ENCODE assay signal across 15 cellular contexts in the genomic region with DNA sequence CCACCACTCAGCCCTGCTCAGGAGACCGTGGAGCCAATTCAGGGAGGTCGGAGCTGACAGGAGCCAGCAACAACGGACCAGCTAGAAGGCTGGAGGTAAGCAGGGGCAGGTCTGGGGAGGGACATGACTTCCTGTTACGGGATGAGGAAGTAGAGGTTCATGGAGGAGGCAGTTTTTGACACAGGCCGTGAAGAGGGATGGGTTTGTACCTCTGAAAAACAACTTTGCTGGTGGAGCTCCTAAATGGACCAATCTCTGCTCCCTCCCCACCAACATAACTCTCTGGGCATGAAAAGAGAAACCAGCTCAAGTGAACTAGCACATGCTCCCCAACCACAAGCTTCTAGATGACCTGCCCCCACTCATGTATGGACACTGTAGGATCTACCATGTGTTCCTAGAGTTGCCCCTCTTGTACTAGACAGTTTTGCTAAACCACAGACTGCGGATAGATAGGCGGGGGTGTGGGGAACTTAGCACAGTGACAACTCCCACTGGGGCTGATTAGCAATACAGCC. TPM values are rescaled to one million over a fixed set of nuclear protein-coding genes. Genes with fewer than 3 reads are reported as not detected.
DNase-seq lines count a peak whose midpoint lies in the region; ATAC-seq and TF ChIP-seq lines count a peak whose summit lies in the region.
"Had no signal": no experiment of that assay in that cellular context is flagged by ENCODE, and none has a peak within 500 bp of the region (broad histone marks: within the 10 kb centered on the region; RNA-seq: fewer than 3 reads in every experiment).

No MANE protein-coding gene starts in this region.

- H3K27ac ChIP-seq in effector memory CD4-positive, alpha-beta T cell (ENCODE audit: insufficient read depth, low read length, poor library complexity, severe bottlenecking) = no peak overlapping the region
- H3K27ac ChIP-seq: prostate gland, uterus had no signal

- intact Hi-C loops in mucosa of descending colon (cut with DNase I, micrococcal nuclease) = no loop called here

- H3K4me3 ChIP-seq in GM12865 (ENCODE audit: low read depth, low read length) (no peak overlapping the region), mucosa of descending colon (no peak overlapping the region)
- no peak overlapping the region for H3K4me3 ChIP-seq in effector memory CD4-positive, alpha-beta T cell (ENCODE audit: insufficient read depth, low read depth, low read length, poor library complexity, severe bottlenecking)
- H3K4me3 ChIP-seq: prostate gland, uterus had no signal

- DNase-seq in GM12865 (ENCODE audit: low read depth) (peak; percentile 15), OCI-M1 (lab: John Stamatoyannopoulos, UW) (peak; percentile 88), mucosa of descending colon (no peak), amniotic stem cell (lab: John Stamatoyannopoulos, UW) (no peak), KG1 (lab: John Stamatoyannopoulos, UW) (no peak), HK-2 (ENCODE audit: unreplicated experiment) (no peak)
- no peak for DNase-seq in effector memory CD4-positive, alpha-beta T cell
- DNase-seq: activated T-cell treated with anti-CD3 and anti-CD28 coated beads for 4 hours; central memory CD4-positive, alpha-beta T cell; DMS 273 treated with DMSO at 0.1 percent for 48 hours; left cardiac atrium; NCI-H345; uterus had no signal

- TF ChIP-seq CTCF in GM12865 (IDR thresholded peaks at IDR 0.05; ENCODE audit: insufficient read depth, low read depth, low read length, missing control alignments) (no peak), mucosa of descending colon (IDR thresholded peaks at IDR 0.05) (no peak)

- peak; percentile 49 for ATAC-seq in HG02678 (IDR thresholded peaks at IDR 0.05; ENCODE audit: unreplicated experiment)
- peak; percentile 46 for ATAC-seq in mucosa of descending colon
- ATAC-seq: left cardiac atrium had no signal

- no peaks in the 10 kb centered on the region for H3K4me1 ChIP-seq in mucosa of descending colon (ENCODE audit: low read depth)
- no peaks in the 10 kb centered on the region for H3K4me1 ChIP-seq in effector memory CD4-positive, alpha-beta T cell (ENCODE audit: control insufficient read depth, insufficient read depth, low read length, poor library complexity, severe bottlenecking)
- H3K4me1 ChIP-seq: prostate gland, uterus had no signal

- no peaks in the 10 kb centered on the region for H3K36me3 ChIP-seq in mucosa of descending colon (ENCODE audit: low read depth)
- peaks cover 10% of the 10 kb centered on the region for H3K36me3 ChIP-seq in effector memory CD4-positive, alpha-beta T cell (ENCODE audit: control insufficient read depth, insufficient read depth, low read length)
- H3K36me3 ChIP-seq: prostate gland, uterus had no signal

- no peaks in the 10 kb centered on the region for H3K9me3 ChIP-seq in mucosa of descending colon
- H3K9me3 ChIP-seq in effector memory CD4-positive, alpha-beta T cell (ENCODE audit: control insufficient read depth, low read length) = no peaks in the 10 kb centered on the region
- H3K9me3 ChIP-seq: prostate gland, uterus had no signal

- H3K27me3 ChIP-seq in effector memory CD4-positive, alpha-beta T cell (replicated peaks; ENCODE audit: control insufficient read depth, insufficient read depth, low read length, poor library complexity, severe bottlenecking) = no peaks in the 10 kb centered on the region
- H3K27me3 ChIP-seq: uterus had no signal

RNA-seq across cellular contexts. Expression of gene RALGAPA2, which starts 31.4 kb away (rescaled TPM):
- 10 to 100 TPM; 46.3 to 85.9 (median 66.9) TPM for total RNA-seq in mucosa of descending colon

Comparison
In these comparisons a context has a peak if more than half of its experiments do, and no peak if none do; other contexts are left out.
1. DNase-seq: peak in GM12865 (single experiment) and OCI-M1 (single experiment); none in mucosa of descending colon (0 of 3), amniotic stem cell (single experiment), KG1 (single experiment), HK-2 (single experiment) and effector memory CD4-positive, alpha-beta T cell (0 of 3).